20 cellular contexts compared by ENCODE assay signal in genomic region chr11:65323813-65324212, GRCh38. TPM values are rescaled to one million over a fixed set of nuclear protein-coding genes. Genes with fewer than 3 reads are reported as not detected.
A peak's percentile ranks its signal among the peaks of the same experiment; 100 is the strongest.
DNase-seq lines count a peak whose midpoint lies in the region; ATAC-seq, FAIRE-seq and TF ChIP-seq lines count a peak whose summit lies in the region.
"Had no signal": no experiment of that assay in that cellular context is flagged by ENCODE, and none has a peak within 500 bp of the region (broad histone marks: within the 10 kb centered on the region; RNA-seq: fewer than 3 reads in every experiment).

No MANE protein-coding gene starts in this region.

- DNase-seq in K562 (ENCODE audit: extremely low read depth in 1 of 4, low spot score in 3 of 4) (no peak), osteoblast (ENCODE audit: insufficient read length, low spot score, missing footprints) (peak; percentile 58), NCI-H774 (lab: John Stamatoyannopoulos, UW) (no peak), ecto neural progenitor cell (ENCODE audit: low spot score) (no peak)
- DNase-seq: activated CD4-positive, alpha-beta T cell treated with anti-CD3 and anti-CD28 coated beads, Interleukin-2, amount 50 U/mL, for 1 hour; activated naive CD8-positive, alpha-beta T cell treated with anti-CD3 and anti-CD28 coated beads, Interleukin-2, amount 10 ng/mL, durations not matched to agents 7 days and 5 days; CD4-positive, CD25-positive, alpha-beta regulatory T cell; effector memory CD8-positive, alpha-beta T cell; glutamatergic neuron; NCI-H146; NCI-H2227 treated with DMSO at 0.1 percent for 48 hours; stimulated activated CD4-positive, alpha-beta T cell treated with anti-CD3 and anti-CD28 coated beads, Interleukin-4, amount 100 ng/mL, for 1 hour; stimulated activated naive CD8-positive, alpha-beta T cell treated with anti-CD3 and anti-CD28 coated beads, Interleukin-15, amount 100 ng/mL, for 72 hours; trophoblast cell had no signal

- H3K9me1 ChIP-seq in K562 (ENCODE audit: control insufficient read depth, insufficient read depth, low read length): no peaks in the 10 kb centered on the region

- no peak for TF ChIP-seq RAD21 in K562 (CRISPR knock-in tag; conservative IDR thresholded peaks at IDR 0.05 in 1 of 2, IDR thresholded peaks at IDR 0.05 in 1 of 2)

- no peak overlapping the region for H3K27ac ChIP-seq in HEK293 (ENCODE audit: extremely low read depth, low read depth, low read length)
- H3K27ac ChIP-seq in K562 (ENCODE audit: extremely low read depth, low read depth, low read length): no peak overlapping the region
- no peak overlapping the region for H3K27ac ChIP-seq in osteoblast (ENCODE audit: low read depth, low read length)
- H3K27ac ChIP-seq: psoas muscle had no signal

- TF ChIP-seq EP300 in K562 (IDR thresholded peaks at IDR 0.05; ENCODE audit: low read length): no peak

- H2AFZ ChIP-seq in K562 (ENCODE audit: low read depth, low read length) (no peak overlapping the region), osteoblast (ENCODE audit: low read length) (no peak overlapping the region)

- peak; percentile 47; the same call in 1 of the 2 replicates for TF ChIP-seq POLR2A in K562 (conservative IDR thresholded peaks at IDR 0.05)

- no peak for FAIRE-seq in K562 (lab: Jason Lieb, UNC)

- H3K79me2 ChIP-seq in K562 (ENCODE audit: control insufficient read depth, insufficient read depth, low read length) (no peaks in the 10 kb centered on the region), osteoblast (ENCODE audit: insufficient read depth, low read length) (peaks cover 38% of the 10 kb centered on the region)

- H3K4me3 ChIP-seq in HEK293 (ENCODE audit: low read depth, low read length) (no peak overlapping the region), K562 (no peak overlapping the region), osteoblast (ENCODE audit: insufficient read depth, low read length) (no peak overlapping the region)
- H3K4me3 ChIP-seq: psoas muscle had no signal

- 0 out of 4 replicates have a peak overlapping the region, but pooled peaks of 1 of the 2 experiments have one; percentile 6 for H3K9ac ChIP-seq in K562 (ENCODE audit: insufficient read depth in 1 of 2, low read depth in 2 of 2, low read length in 2 of 2)

- H3K4me2 ChIP-seq in K562 (ENCODE audit: insufficient read depth, low read length) (no peak overlapping the region), osteoblast (ENCODE audit: insufficient read depth, low read length) (no peak overlapping the region)

- TF ChIP-seq CTCF in HEK293 (tag by site-specific recombination; IDR thresholded peaks at IDR 0.05): no peak
- TF ChIP-seq CTCF in K562 (IDR thresholded peaks at IDR 0.05 in 2 of 3, conservative IDR thresholded peaks at IDR 0.05 in 1 of 3; ENCODE audit: insufficient read depth in 2 of 3, low read depth in 1 of 3, low read length in 3 of 3): no peak
- no peak for TF ChIP-seq CTCF in osteoblast (IDR thresholded peaks at IDR 0.05; ENCODE audit: extremely low read depth, low read depth, low read length)

- CTCF ChIA-PET in HEK293 (lab: Yijun Ruan, JAX) (interaction anchor here (1.7 kb wide), 1 partner anchor 49 kb away, joined by 5 read pairs; no protein-coding TSS in a partner anchor), K562 (lab: Yijun Ruan, JAX; ENCODE audit: low intra/inter-chr PET ratio) (no interaction called here)

- ATAC-seq in K562 (peak; percentile 55), HG03175 (IDR thresholded peaks at IDR 0.05; ENCODE audit: unreplicated experiment) (no peak)
- ATAC-seq: effector memory CD8-positive, alpha-beta T cell; stimulated activated naive CD8-positive, alpha-beta T cell treated with anti-CD3 and anti-CD28 coated beads, Interleukin-15, amount 100 ng/mL, for 72 hours had no signal

- H3K4me1 ChIP-seq in HEK293 (ENCODE audit: control insufficient read depth, insufficient read depth, low read length) (no peaks in the 10 kb centered on the region), K562 (replicated peaks in 1 of 2; ENCODE audit: control insufficient read depth in 2 of 2, insufficient read depth in 2 of 2, low read length in 2 of 2) (peaks cover 0 to 10% of the 10 kb centered on the region in 2 experiments; a peak in 2 of 5 replicates), osteoblast (ENCODE audit: insufficient read depth, low read length) (no peaks in the 10 kb centered on the region)

- no TSS peak for BruUV-seq in K562 (replicated peaks; lab: Mats Ljungman, UMichigan)

- peaks cover 0 to 24% of the 10 kb centered on the region in 2 experiments; a peak in 2 of 3 replicates for H3K36me3 ChIP-seq in HEK293 (ENCODE audit: control insufficient read depth in 2 of 2, insufficient read depth in 1 of 2, low read length in 2 of 2)
- H3K36me3 ChIP-seq in K562 (ENCODE audit: control insufficient read depth, insufficient read depth, low read length): peaks cover 24% of the 10 kb centered on the region; the same call in 2 of the 3 replicates
- peaks cover 25% of the 10 kb centered on the region for H3K36me3 ChIP-seq in osteoblast (ENCODE audit: insufficient read depth, low read length)

- POLR2A ChIA-PET in HEK293 (lab: Yijun Ruan, JAX): interaction anchor here (0.7 to 1.4 kb wide), 3 partner anchors 9 to 68 kb away, joined by 3 to 8 read pairs (median 6); partner anchors contain the start of genes CDC42EP2 and DPF2
- POLR2A ChIA-PET in K562 (lab: Yijun Ruan, JAX): interaction anchor here (0.7 to 2.9 kb wide), 7 partner anchors 9 to 197 kb away, joined by 3 to 20 read pairs (median 4); partner anchors contain the start of gene DPF2

- in situ Hi-C loops in K562 (cut with MboI): no loop called here

- H3K27me3 ChIP-seq in K562 (ENCODE audit: control insufficient read depth in 2 of 2, insufficient read depth in 2 of 2, low read length in 2 of 2) (no peaks in the 10 kb centered on the region), osteoblast (ENCODE audit: insufficient read depth, low read length) (no peaks in the 10 kb centered on the region)

- WGBS in K562 (ENCODE audit: insufficient coverage, low coverage, missing lambda C conversion rate): 57% methylated on average over 12 of the region's 12 CpGs

- intact Hi-C loops in K562 (cut with micrococcal nuclease): no loop called here

- H3K9me3 ChIP-seq in HEK293 (ENCODE audit: control insufficient read depth, insufficient read depth, low read depth, low read length) (no peaks in the 10 kb centered on the region), K562 (replicated peaks; ENCODE audit: control insufficient read depth, insufficient read depth, low read depth, low read length) (no peaks in the 10 kb centered on the region), osteoblast (ENCODE audit: low read depth, low read length) (no peaks in the 10 kb centered on the region)
- H3K9me3 ChIP-seq: psoas muscle had no signal

- H4K20me1 ChIP-seq in K562 (replicated peaks; ENCODE audit: control insufficient read depth, insufficient read depth, low read length) (0 out of 2 replicates have a peak, but pooled peaks cover 3% of the 10 kb centered on the region), osteoblast (ENCODE audit: insufficient read depth, low read length) (peaks cover 42% of the 10 kb centered on the region)

RNA-seq across cellular contexts. Expression of gene CDC42EP2, which starts 9.1 kb away (rescaled TPM):
- 5.1 and 29.5 TPM in 2 replicates for total RNA-seq in K562 (2011; cell fraction: chromatin; rRNA removed; ENCODE audit: low replicate concordance)
- total RNA-seq in K562 (2011; cell fraction: nucleolus; rRNA removed): 17.6 and 26.3 TPM in 2 replicates
- total RNA-seq in K562 (2011; cell fraction: nucleoplasm; rRNA removed): 11.7 and 13.1 TPM in 2 replicates
- 0.54 and 2.6 TPM in 2 replicates for total RNA-seq in K562 (2014; rRNA removed)
- 0.29 TPM in 1 of 2 replicates, not detected in the other for total RNA-seq in K562 (2014; rRNA removed; fragmentation: Illumina TruSeq; extraction: Trizol)
- total RNA-seq in K562 (2015; rRNA removed; fragmentation: Illumina TruSeq; extraction: Trizol): 0.79 and 1.3 TPM in 2 replicates
- total RNA-seq in K562 (2021): 2.1 and 3.5 TPM in 2 replicates
- polyA plus RNA-seq in K562 (2011; rRNA removed): 0.45 and 1.9 TPM in 2 replicates
- 0.68 and 3.8 TPM in 2 replicates for polyA plus RNA-seq in K562 (2011; cell fraction: cytosol; rRNA removed)
- polyA plus RNA-seq in K562 (2011; cell fraction: nucleus; rRNA removed): 3.4 and 6.9 TPM in 2 replicates
- polyA plus RNA-seq in K562 (2012): 2.2 and 4.8 TPM in 2 replicates
- 2.9 and 5.4 TPM in 2 replicates for polyA plus RNA-seq in K562 (2014; fragmentation: Illumina TruSeq; extraction: Trizol)
- polyA plus RNA-seq in K562 (2014; fragmentation: Nextera tagmentation; extraction: Ambion mirVana): under 1 TPM; 0.27 to 0.52 TPM
- polyA plus RNA-seq in K562 (2014; rRNA removed): 1.1 and 1.5 TPM in 2 replicates
- polyA minus RNA-seq in K562 (2011; rRNA and poly(A)+ RNA removed): 0.53 and 1.1 TPM in 2 replicates
- polyA minus RNA-seq in K562 (2011; cell fraction: cytosol; rRNA and poly(A)+ RNA removed): 1.3 and 2.0 TPM in 2 replicates
- polyA minus RNA-seq in K562 (2011; cell fraction: nucleus; rRNA and poly(A)+ RNA removed): 3.1 and 5.8 TPM in 2 replicates
- 15.0 and 15.6 TPM in 2 replicates for total RNA-seq in osteoblast
- total RNA-seq: mononuclear cell had no signal
- polyA plus RNA-seq: CD4-positive, CD25-positive, alpha-beta regulatory T cell had no signal

RNA-seq across cellular contexts. Expression of gene DPF2, which starts 9.8 kb away (rescaled TPM):
- 75.3 and 142 TPM in 2 replicates for total RNA-seq in K562 (2011; cell fraction: chromatin; rRNA removed; ENCODE audit: low replicate concordance)
- total RNA-seq in K562 (2011; cell fraction: nucleolus; rRNA removed): 65.5 and 74.9 TPM in 2 replicates
- total RNA-seq in K562 (2011; cell fraction: nucleoplasm; rRNA removed): 76.9 and 80.5 TPM in 2 replicates
- total RNA-seq in K562 (2014; rRNA removed) (34.4 and 44.0 TPM in 2 replicates), K562 (2014; rRNA removed; fragmentation: Illumina TruSeq; extraction: Trizol) (28.1 and 29.3 TPM in 2 replicates), K562 (2015; rRNA removed; fragmentation: Illumina TruSeq; extraction: Trizol) (41.0 and 41.1 TPM in 2 replicates), K562 (2021) (74.6 and 76.3 TPM in 2 replicates), osteoblast (44.2 and 48.1 TPM in 2 replicates)
- polyA plus RNA-seq in K562 (2011; rRNA removed) (29.7 and 40.3 TPM in 2 replicates), K562 (2014; fragmentation: Illumina TruSeq; extraction: Trizol) (65.0 and 81.7 TPM in 2 replicates), K562 (2014; fragmentation: Nextera tagmentation; extraction: Ambion mirVana) (10 to 100 TPM; 15.6 to 33.2 TPM), K562 (2014; rRNA removed) (33.2 and 35.6 TPM in 2 replicates)
- 44.3 and 45.4 TPM in 2 replicates for polyA plus RNA-seq in K562 (2011; cell fraction: cytosol; rRNA removed)
- 64.8 and 70.4 TPM in 2 replicates for polyA plus RNA-seq in K562 (2011; cell fraction: nucleus; rRNA removed)
- polyA plus RNA-seq in K562 (2012): 54.9 and 55.8 TPM in 2 replicates
- 31.7 and 32.1 TPM in 2 replicates for polyA minus RNA-seq in K562 (2011; rRNA and poly(A)+ RNA removed)
- polyA minus RNA-seq in K562 (2011; cell fraction: cytosol; rRNA and poly(A)+ RNA removed): 25.4 and 35.7 TPM in 2 replicates
- 21.1 and 35.7 TPM in 2 replicates for polyA minus RNA-seq in K562 (2011; cell fraction: nucleus; rRNA and poly(A)+ RNA removed)

RNA-seq across cellular contexts. Expression of gene TIGD3, which starts 30.7 kb away (rescaled TPM):
- total RNA-seq in K562 (2011; cell fraction: chromatin; rRNA removed; ENCODE audit: low replicate concordance): 0.79 and 1.5 TPM in 2 replicates
- 1.4 and 1.5 TPM in 2 replicates for total RNA-seq in K562 (2011; cell fraction: nucleolus; rRNA removed)
- total RNA-seq in K562 (2011; cell fraction: nucleoplasm; rRNA removed): 0.38 and 0.95 TPM in 2 replicates
- 1.3 and 2.1 TPM in 2 replicates for total RNA-seq in K562 (2014; rRNA removed)
- total RNA-seq in K562 (2014; rRNA removed; fragmentation: Illumina TruSeq; extraction: Trizol): 0.29 and 0.44 TPM in 2 replicates
- 0.65 and 0.75 TPM in 2 replicates for total RNA-seq in K562 (2015; rRNA removed; fragmentation: Illumina TruSeq; extraction: Trizol)
- total RNA-seq in K562 (2021): 0.81 and 1.3 TPM in 2 replicates
- 0.39 and 0.56 TPM in 2 replicates for polyA plus RNA-seq in K562 (2011; rRNA removed)
- polyA plus RNA-seq in K562 (2011; cell fraction: cytosol; rRNA removed): 0.53 and 1.1 TPM in 2 replicates
- 0.79 and 1.1 TPM in 2 replicates for polyA plus RNA-seq in K562 (2011; cell fraction: nucleus; rRNA removed)
- polyA plus RNA-seq in K562 (2012): 1.0 and 1.8 TPM in 2 replicates
- polyA plus RNA-seq in K562 (2014; fragmentation: Illumina TruSeq; extraction: Trizol): 0.49 and 0.64 TPM in 2 replicates
- under 1 TPM; 0.06 to 0.08 TPM for polyA plus RNA-seq in K562 (2014; fragmentation: Nextera tagmentation; extraction: Ambion mirVana)
- 0.61 and 0.98 TPM in 2 replicates for polyA plus RNA-seq in K562 (2014; rRNA removed)
- 0.12 and 0.25 TPM in 2 replicates for polyA minus RNA-seq in K562 (2011; rRNA and poly(A)+ RNA removed)
- polyA minus RNA-seq in K562 (2011; cell fraction: cytosol; rRNA and poly(A)+ RNA removed): 0.64 TPM in 1 of 2 replicates, not detected in the other
- polyA minus RNA-seq in K562 (2011; cell fraction: nucleus; rRNA and poly(A)+ RNA removed): 0.67 and 0.81 TPM in 2 replicates
- total RNA-seq in osteoblast: not detected in 2 replicates
- polyA plus RNA-seq: fibroblast of lung had no signal

RNA-seq across cellular contexts. Expression of gene SLC25A45, which starts 58.6 kb away (rescaled TPM):
- 2.5 and 2.9 TPM in 2 replicates for total RNA-seq in K562 (2011; cell fraction: chromatin; rRNA removed; ENCODE audit: low replicate concordance)
- 2.7 and 3.6 TPM in 2 replicates for total RNA-seq in K562 (2011; cell fraction: nucleolus; rRNA removed)
- 2.3 and 2.7 TPM in 2 replicates for total RNA-seq in K562 (2011; cell fraction: nucleoplasm; rRNA removed)
- 0.82 and 2.3 TPM in 2 replicates for total RNA-seq in K562 (2014; rRNA removed)
- total RNA-seq in K562 (2014; rRNA removed; fragmentation: Illumina TruSeq; extraction: Trizol): 0.55 and 0.57 TPM in 2 replicates
- 0.40 and 0.45 TPM in 2 replicates for total RNA-seq in K562 (2015; rRNA removed; fragmentation: Illumina TruSeq; extraction: Trizol)
- 0.92 and 2.2 TPM in 2 replicates for total RNA-seq in K562 (2021)
- polyA plus RNA-seq in K562 (2011; rRNA removed): 0.61 and 0.81 TPM in 2 replicates
- 0.49 and 0.85 TPM in 2 replicates for polyA plus RNA-seq in K562 (2011; cell fraction: cytosol; rRNA removed)
- 1.2 and 3.9 TPM in 2 replicates for polyA plus RNA-seq in K562 (2011; cell fraction: nucleus; rRNA removed)
- 1.3 and 1.4 TPM in 2 replicates for polyA plus RNA-seq in K562 (2012)
- 0.51 and 0.68 TPM in 2 replicates for polyA plus RNA-seq in K562 (2014; fragmentation: Illumina TruSeq; extraction: Trizol)
- under 1 TPM; 0.15 to 0.34 TPM for polyA plus RNA-seq in K562 (2014; fragmentation: Nextera tagmentation; extraction: Ambion mirVana)
- polyA plus RNA-seq in K562 (2014; rRNA removed): 0.93 and 1.1 TPM in 2 replicates
- 0.35 and 0.42 TPM in 2 replicates for polyA minus RNA-seq in K562 (2011; rRNA and poly(A)+ RNA removed)
- polyA minus RNA-seq in K562 (2011; cell fraction: cytosol; rRNA and poly(A)+ RNA removed): 0.76 and 0.91 TPM in 2 replicates
- 0.40 and 0.56 TPM in 2 replicates for polyA minus RNA-seq in K562 (2011; cell fraction: nucleus; rRNA and poly(A)+ RNA removed)
- 4.1 and 4.3 TPM in 2 replicates for total RNA-seq in osteoblast
- polyA plus RNA-seq: neural cell had no signal
